Comparison of ENCODE assay signal across 2 cellular contexts in genomic region chr13:26066512-26066911, GRCh38. TPM values are rescaled to one million over a fixed set of nuclear protein-coding genes. Genes with fewer than 3 reads are reported as not detected.
"Had no signal": no experiment of that assay in that cellular context is flagged by ENCODE, and none has a peak within 500 bp of the region (broad histone marks: within the 10 kb centered on the region; RNA-seq: fewer than 3 reads in every experiment).

No MANE protein-coding gene starts in this region.

RNA-seq across cellular contexts. Expression of gene SHISA2, which starts 14.7 kb away (rescaled TPM):
- total RNA-seq: left lobe of liver had no signal
- polyA plus RNA-seq: liver had no signal
